Comparison of ENCODE assay signal across 8 cellular contexts in the genomic region with DNA sequence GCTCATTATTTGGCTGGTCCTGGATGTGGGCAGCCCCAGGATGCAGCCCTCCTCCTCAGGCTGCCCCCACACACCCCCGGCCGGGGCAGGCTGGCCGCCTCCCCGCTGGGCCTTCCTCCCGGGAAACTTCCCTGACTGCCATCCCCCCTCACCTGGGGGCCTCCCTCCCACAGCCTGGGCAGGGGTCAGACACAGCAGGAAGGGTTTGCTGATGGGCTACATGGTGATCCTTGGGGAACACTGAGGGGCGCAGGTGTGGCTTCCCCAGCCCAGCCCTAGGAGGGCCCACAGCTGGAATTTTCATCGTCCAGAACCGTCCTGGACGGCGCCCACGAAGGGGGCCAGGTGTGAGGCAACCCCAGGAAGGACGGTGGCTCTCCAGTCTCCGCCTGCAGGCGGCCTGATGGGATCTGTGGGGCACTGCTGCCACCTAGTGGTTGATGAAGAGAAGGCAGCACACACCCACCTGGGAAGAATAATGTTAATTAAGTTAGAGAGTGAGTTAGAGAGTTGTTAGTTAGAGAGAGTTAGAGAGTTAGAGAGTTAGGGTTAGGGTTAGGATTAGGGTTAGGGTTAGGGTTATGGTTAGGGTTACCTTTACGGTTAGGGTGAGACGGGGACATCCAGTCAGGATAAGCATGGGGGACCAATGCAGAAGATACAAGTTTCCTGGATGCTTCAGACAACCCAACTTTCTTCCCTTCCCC.
DNase-seq lines count a peak whose midpoint lies in the region; ATAC-seq and TF ChIP-seq lines count a peak whose summit lies in the region.

No MANE protein-coding gene starts in this region.

- TF ChIP-seq CTCF in neural cell (IDR thresholded peaks at IDR 0.05; ENCODE audit: poor library complexity, severe bottlenecking) = peak; percentile 99

- H3K36me3 ChIP-seq in neural cell (ENCODE audit: insufficient read depth, low read length) = no peaks in the 10 kb centered on the region

- no peaks in the 10 kb centered on the region for H3K9me2 ChIP-seq in neural cell (ENCODE audit: insufficient read depth, low read length)

- no peaks in the 10 kb centered on the region for H3K27me3 ChIP-seq in neural cell (ENCODE audit: insufficient read depth, low read depth, low read length)

- H3K79me2 ChIP-seq in neural cell (replicated peaks; ENCODE audit: insufficient read depth, low read length) = no peaks in the 10 kb centered on the region

- H3K9me3 ChIP-seq in neural cell (ENCODE audit: low read length) = no peaks in the 10 kb centered on the region

- no peak overlapping the region for H3K4me3 ChIP-seq in neural cell (ENCODE audit: low read length)

- H3F3A ChIP-seq in neural cell (ENCODE audit: insufficient read depth, low read length, poor library complexity, severe bottlenecking) = no peaks in the 10 kb centered on the region

- H3K9ac ChIP-seq in neural cell (ENCODE audit: low read length) = peak overlapping the region; percentile 58

- H3K27ac ChIP-seq in neural cell (ENCODE audit: low read length) = no peak overlapping the region

- peak; percentile 52 for ATAC-seq in stimulated activated naive CD8-positive, alpha-beta T cell treated with anti-CD3 and anti-CD28 coated beads, Interleukin-15, Interleukin-2, amounts not matched to agents 100 U/mL and 50 U/mL, for 24 hours
- ATAC-seq in HG03460 (IDR thresholded peaks at IDR 0.05; ENCODE audit: unreplicated experiment) = no peak

- TF ChIP-seq EP300 in neural cell (conservative IDR thresholded peaks at IDR 0.05; ENCODE audit: poor library complexity, severe bottlenecking) = peak; percentile 18

- H2AFZ ChIP-seq in neural cell (ENCODE audit: low read depth, low read length) = no peak overlapping the region

- H4K20me1 ChIP-seq in neural cell (ENCODE audit: insufficient read depth) = no peaks in the 10 kb centered on the region

- DNase-seq in COLO668 (lab: John Stamatoyannopoulos, UW; ENCODE audit: unreplicated experiment) (peak; percentile 71), HUDEP-2 (lab: John Stamatoyannopoulos, UW; ENCODE audit: unreplicated experiment in 76 of 76) (peak in 60 of 76 experiments; percentile 2 to 76 (median 37)), RKO (ENCODE audit: low spot score) (peak; percentile 56), activated T-helper 1 cell treated with Interleukin-2 at 50 U/mL for 16 hours (ENCODE audit: low read depth) (peak; percentile 66), fibroblast of gingiva (ENCODE audit: low read depth) (peak; percentile 30)
- peak; percentile 79 for DNase-seq in stimulated activated naive CD8-positive, alpha-beta T cell treated with anti-CD3 and anti-CD28 coated beads, Interleukin-15, Interleukin-2, amounts not matched to agents 100 U/mL and 50 U/mL, for 24 hours

- H3K4me2 ChIP-seq in neural cell (ENCODE audit: low read length) = no peak overlapping the region

- peak; percentile 100 for TF ChIP-seq RAD21 in neural cell (conservative IDR thresholded peaks at IDR 0.05)

TF ChIP-seq in neural cell, 6 proteins besides CTCF, POLR2A, EP300 and RAD21:
- TF ChIP-seq SMC3 (conservative IDR thresholded peaks at IDR 0.05; ENCODE audit: poor library complexity) = peak; percentile 100
- no peak for TF ChIP-seq REST (IDR thresholded peaks at IDR 0.05; ENCODE audit: borderline replicate concordance)
